ENCODE assay signal across 8 cellular contexts in the genomic region with DNA sequence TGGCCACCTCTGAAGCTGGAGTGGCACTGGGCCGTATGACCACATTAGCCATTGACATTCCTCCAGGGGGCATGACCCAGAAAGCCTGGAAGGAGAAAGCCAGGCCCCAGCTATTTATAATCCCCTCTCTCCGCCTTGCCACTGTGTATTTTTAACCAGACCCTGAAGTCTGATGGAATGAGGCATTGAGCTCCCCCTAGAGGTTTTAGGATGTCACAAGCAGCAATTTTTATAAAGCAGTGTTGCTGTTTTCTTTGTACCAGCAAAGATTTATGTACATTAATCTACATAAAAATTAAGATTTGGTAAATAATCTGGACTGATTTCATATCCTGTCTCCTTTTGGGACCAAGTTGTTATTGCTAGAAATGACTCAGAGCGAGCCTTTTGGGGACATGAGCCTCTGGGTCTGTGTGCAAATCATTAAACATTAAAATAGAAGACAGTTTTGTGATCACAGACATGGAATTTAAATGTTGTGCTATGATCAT.
DNase-seq lines count a peak whose midpoint lies in the region; ATAC-seq, FAIRE-seq and TF ChIP-seq lines count a peak whose summit lies in the region.

No MANE protein-coding gene starts in this region.

- TF ChIP-seq EP300 in Ishikawa (IDR thresholded peaks at IDR 0.05; ENCODE audit: borderline replicate concordance), result no peak

- intact Hi-C loops in CD4-positive, alpha-beta T cell (cut with DNase I, micrococcal nuclease), result loop anchor here (1.0 to 2.0 kb wide), 2 partner anchors 161 to 162 kb away; no protein-coding TSS in a partner anchor
- intact Hi-C loops in left lung (cut with DNase I), result loop anchor here in 1 of 2 donors (10.0 kb wide), 2 partner anchors 155 to 265 kb away; no protein-coding TSS in a partner anchor

- TF ChIP-seq RAD21 in Ishikawa (IDR thresholded peaks at IDR 0.05; ENCODE audit: low read depth), result peak; percentile 80

- no peak overlapping the region for H3K4me3 ChIP-seq in left lung

- no peak for DNase-seq in CD4-positive, alpha-beta T cell
- DNase-seq in NOMO-1 treated with dmso at 0.1 percent for 144 hours (lab: John Stamatoyannopoulos, UW; ENCODE audit: unreplicated experiment) (peak; percentile 69), cerebellum (ENCODE audit: low spot score) (peak; percentile 85), left lung (no peak), urothelium cell line (ENCODE audit: low spot score) (peak; percentile 80)

- H3K27me3 ChIP-seq in CD4-positive, alpha-beta T cell (ENCODE audit: control insufficient read depth, insufficient read depth, low read length), result peaks cover 18% of the 10 kb centered on the region
- no peaks in the 10 kb centered on the region for H3K27me3 ChIP-seq in left lung

- FAIRE-seq in urothelium cell line (lab: Jason Lieb, UNC), result no peak

- no peak overlapping the region for H3K27ac ChIP-seq in CD4-positive, alpha-beta T cell (ENCODE audit: low read depth, low read length)
- peak overlapping the region; percentile 40 to 58 for H3K27ac ChIP-seq in left lung

- H3K36me3 ChIP-seq in left lung, result peaks cover 0 to 7% of the 10 kb centered on the region in 2 donors

- no peak overlapping the region for H3K27ac Mint-ChIP-seq in CD4-positive, alpha-beta T cell

- H3K27me3 Mint-ChIP-seq in CD4-positive, alpha-beta T cell, result peaks cover 22% of the 10 kb centered on the region

- peak; percentile 56 for TF ChIP-seq CTCF in CD4-positive, alpha-beta T cell (IDR thresholded peaks at IDR 0.05)
- peak; percentile 53 to 78 for TF ChIP-seq CTCF in left lung (IDR thresholded peaks at IDR 0.05)

- no peak overlapping the region for H3K4me3 Mint-ChIP-seq in CD4-positive, alpha-beta T cell

- H3K9me3 ChIP-seq in CD4-positive, alpha-beta T cell (ENCODE audit: control insufficient read depth, low read length), result no peaks in the 10 kb centered on the region
- H3K9me3 ChIP-seq in left lung, result no peaks in the 10 kb centered on the region

- CTCF ChIA-PET in CD4-positive, alpha-beta T cell (lab: Charles Lee), result interaction anchor here (1.1 kb wide), 1 partner anchor 120 kb away, joined by 3 read pairs; no protein-coding TSS in a partner anchor

- H3K9me3 Mint-ChIP-seq in CD4-positive, alpha-beta T cell, result no peaks in the 10 kb centered on the region

- H3K4me1 ChIP-seq in left lung, result peaks cover 14 to 42% of the 10 kb centered on the region in 2 donors

- ATAC-seq in CD4-positive, alpha-beta T cell (ENCODE audit: poor library complexity), result no peak
- ATAC-seq in GM19463 (IDR thresholded peaks at IDR 0.05; ENCODE audit: unreplicated experiment) (peak; percentile 51), left lung (peak; percentile 89), GM21619 (IDR thresholded peaks at IDR 0.05; ENCODE audit: unreplicated experiment) (no peak)

- H3K36me3 Mint-ChIP-seq in CD4-positive, alpha-beta T cell (ENCODE audit: low read depth), result no peaks in the 10 kb centered on the region

- no peaks in the 10 kb centered on the region for H3K4me1 Mint-ChIP-seq in CD4-positive, alpha-beta T cell (ENCODE audit: low read depth)

- POLR2A ChIA-PET in CD4-positive, alpha-beta T cell (lab: Charles Lee), result no interaction called here

TF ChIP-seq in Ishikawa, 13 proteins besides CTCF, POLR2A, EP300 and RAD21:
- TF ChIP-seq, protein P1, sequence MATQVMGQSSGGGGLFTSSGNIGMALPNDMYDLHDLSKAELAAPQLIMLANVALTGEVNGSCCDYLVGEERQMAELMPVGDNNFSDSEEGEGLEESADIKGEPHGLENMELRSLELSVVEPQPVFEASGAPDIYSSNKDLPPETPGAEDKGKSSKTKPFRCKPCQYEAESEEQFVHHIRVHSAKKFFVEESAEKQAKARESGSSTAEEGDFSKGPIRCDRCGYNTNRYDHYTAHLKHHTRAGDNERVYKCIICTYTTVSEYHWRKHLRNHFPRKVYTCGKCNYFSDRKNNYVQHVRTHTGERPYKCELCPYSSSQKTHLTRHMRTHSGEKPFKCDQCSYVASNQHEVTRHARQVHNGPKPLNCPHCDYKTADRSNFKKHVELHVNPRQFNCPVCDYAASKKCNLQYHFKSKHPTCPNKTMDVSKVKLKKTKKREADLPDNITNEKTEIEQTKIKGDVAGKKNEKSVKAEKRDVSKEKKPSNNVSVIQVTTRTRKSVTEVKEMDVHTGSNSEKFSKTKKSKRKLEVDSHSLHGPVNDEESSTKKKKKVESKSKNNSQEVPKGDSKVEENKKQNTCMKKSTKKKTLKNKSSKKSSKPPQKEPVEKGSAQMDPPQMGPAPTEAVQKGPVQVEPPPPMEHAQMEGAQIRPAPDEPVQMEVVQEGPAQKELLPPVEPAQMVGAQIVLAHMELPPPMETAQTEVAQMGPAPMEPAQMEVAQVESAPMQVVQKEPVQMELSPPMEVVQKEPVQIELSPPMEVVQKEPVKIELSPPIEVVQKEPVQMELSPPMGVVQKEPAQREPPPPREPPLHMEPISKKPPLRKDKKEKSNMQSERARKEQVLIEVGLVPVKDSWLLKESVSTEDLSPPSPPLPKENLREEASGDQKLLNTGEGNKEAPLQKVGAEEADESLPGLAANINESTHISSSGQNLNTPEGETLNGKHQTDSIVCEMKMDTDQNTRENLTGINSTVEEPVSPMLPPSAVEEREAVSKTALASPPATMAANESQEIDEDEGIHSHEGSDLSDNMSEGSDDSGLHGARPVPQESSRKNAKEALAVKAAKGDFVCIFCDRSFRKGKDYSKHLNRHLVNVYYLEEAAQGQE (IDR thresholded peaks at IDR 0.05; ENCODE audit: low read depth), result no peak
- TF ChIP-seq TCF12 (IDR thresholded peaks at IDR 0.05; ENCODE audit: low read depth), result no peak
- TF ChIP-seq CREB1 (IDR thresholded peaks at IDR 0.05; ENCODE audit: low read depth), result no peak
- TF ChIP-seq EGR1 (IDR thresholded peaks at IDR 0.05), result no peak
- TF ChIP-seq TEAD4 (IDR thresholded peaks at IDR 0.05), result no peak
- TF ChIP-seq USF1 (IDR thresholded peaks at IDR 0.05), result no peak
- no peak for TF ChIP-seq MAX (IDR thresholded peaks at IDR 0.05)
- no peak for TF ChIP-seq YY1 (IDR thresholded peaks at IDR 0.05; ENCODE audit: low read depth)
- no peak for TF ChIP-seq ZBTB7A (IDR thresholded peaks at IDR 0.05; ENCODE audit: low read depth)
- no peak for TF ChIP-seq NFIC (IDR thresholded peaks at IDR 0.05)
- no peak for TF ChIP-seq FOXM1 (IDR thresholded peaks at IDR 0.05; ENCODE audit: borderline replicate concordance, low read depth)
- TF ChIP-seq TAF1 (IDR thresholded peaks at IDR 0.05; ENCODE audit: low read depth), result no peak
- no peak for TF ChIP-seq CEBPB (IDR thresholded peaks at IDR 0.05)

Comparison
In these comparisons a context has a peak if more than half of its experiments do, and no peak if none do; other contexts are left out.
1. ATAC-seq: peak in GM19463 (single experiment) and left lung (single experiment); none in CD4-positive, alpha-beta T cell (single experiment) and GM21619 (single experiment).
2. DNase-seq: peak in NOMO-1 treated with dmso at 0.1 percent for 144 hours (single experiment), cerebellum (single experiment) and urothelium cell line (single experiment); none in CD4-positive, alpha-beta T cell (0 of 10) and left lung (0 of 2).